Comparison of ENCODE assay signal across 24 cellular contexts in genomic region chr6:25227854-25228253, GRCh38. TPM values are rescaled to one million over a fixed set of nuclear protein-coding genes. Genes with fewer than 3 reads are reported as not detected.
DNase-seq lines count a peak whose midpoint lies in the region; ATAC-seq, FAIRE-seq and TF ChIP-seq lines count a peak whose summit lies in the region.
"Had no signal": no experiment of that assay in that cellular context is flagged by ENCODE, and none has a peak within 500 bp of the region (broad histone marks: within the 10 kb centered on the region; RNA-seq: fewer than 3 reads in every experiment).

No MANE protein-coding gene starts in this region.

- no peaks in the 10 kb centered on the region for H3K79me2 ChIP-seq in keratinocyte (ENCODE audit: control insufficient read depth, insufficient read depth, low read length)

- H3K4me3 Mint-ChIP-seq in activated CD4-positive, alpha-beta T cell treated with anti-CD3 and anti-CD28 coated beads, Interleukin-2, amount 10 ng/mL, durations not matched to agents 24 days and 14 days = no peak overlapping the region
- H3K4me3 Mint-ChIP-seq: B cell; CD4-positive, CD25-positive, alpha-beta regulatory T cell; CD8-positive, alpha-beta T cell had no signal

- H3K9ac ChIP-seq in keratinocyte (ENCODE audit: control insufficient read depth, extremely low read depth, insufficient read depth, low read length) = no peak overlapping the region
- H3K9ac ChIP-seq: BLaER1, GM23248 had no signal

- H3K27ac ChIP-seq in keratinocyte (ENCODE audit: control insufficient read depth, insufficient read depth, low read length) = no peak overlapping the region
- H3K27ac ChIP-seq: 22Rv1, BLaER1, C4-2B, GM23248 had no signal

- no peak for ATAC-seq in GM18861 (IDR thresholded peaks at IDR 0.05; ENCODE audit: unreplicated experiment)
- ATAC-seq: CD8-positive, alpha-beta T cell had no signal

- H3K4me1 ChIP-seq in keratinocyte (ENCODE audit: control insufficient read depth, extremely low read depth, insufficient read depth, low read length) = peaks cover 24% of the 10 kb centered on the region

- no peaks in the 10 kb centered on the region for H3K9me3 ChIP-seq in keratinocyte (ENCODE audit: control insufficient read depth, low read depth, low read length)
- H3K9me3 ChIP-seq: BLaER1, Caco-2 had no signal

- H3K9me3 Mint-ChIP-seq in activated CD4-positive, alpha-beta T cell treated with anti-CD3 and anti-CD28 coated beads, Interleukin-2, amount 10 ng/mL, durations not matched to agents 24 days and 14 days = no peaks in the 10 kb centered on the region
- H3K9me3 Mint-ChIP-seq: CD4-positive, CD25-positive, alpha-beta regulatory T cell; CD8-positive, alpha-beta T cell had no signal

- peak; percentile 10 for DNase-seq in activated CD4-positive, alpha-beta T cell treated with anti-CD3 and anti-CD28 coated beads, Interleukin-2, amount 10 ng/mL, durations not matched to agents 24 days and 14 days
- DNase-seq in activated CD4-positive, alpha-beta T cell treated with anti-CD3 and anti-CD28 coated beads for 48 hours = no peak
- peak; percentile 57 for DNase-seq in amniotic epithelial cell (ENCODE audit: low read depth)
- no peak for DNase-seq in keratinocyte (ENCODE audit: low read depth, low spot score)
- no peak for DNase-seq in dermis blood vessel endothelial cell
- no peak for DNase-seq in NCI-H2196 treated with DMSO at 0.1 percent for 48 hours (lab: John Stamatoyannopoulos, UW; ENCODE audit: unreplicated experiment)
- DNase-seq: Caco-2; CD4-positive, CD25-positive, alpha-beta regulatory T cell; CD8-positive, alpha-beta T cell; DMS153; DND-41; GM23248; H7; HCEC 1CT had no signal

- peak; percentile 26 for FAIRE-seq in keratinocyte (lab: Jason Lieb, UNC)
- FAIRE-seq: A204.1, G401.6, GM12892, GM19239, H1 had no signal

- H3K27me3 ChIP-seq in keratinocyte (ENCODE audit: control insufficient read depth, extremely low read depth, insufficient read depth, low read length) = no peaks in the 10 kb centered on the region
- H3K27me3 ChIP-seq: BLaER1 had no signal

- peaks cover 12% of the 10 kb centered on the region for H3K4me1 Mint-ChIP-seq in activated CD4-positive, alpha-beta T cell treated with anti-CD3 and anti-CD28 coated beads, Interleukin-2, amount 10 ng/mL, durations not matched to agents 24 days and 14 days

- dilution Hi-C loops in keratinocyte (cut with MboI; ENCODE audit: extremely low pct_ligation_motif_present, low sequenced_read_pairs) = no loop called here

- no peak overlapping the region for H2AFZ ChIP-seq in keratinocyte (ENCODE audit: control insufficient read depth, low read length)
- H2AFZ ChIP-seq: GM23248 had no signal

- no peak overlapping the region for H3K27ac Mint-ChIP-seq in activated CD4-positive, alpha-beta T cell treated with anti-CD3 and anti-CD28 coated beads, Interleukin-2, amount 10 ng/mL, durations not matched to agents 24 days and 14 days
- H3K27ac Mint-ChIP-seq: B cell; CD4-positive, CD25-positive, alpha-beta regulatory T cell; CD8-positive, alpha-beta T cell had no signal

- no peaks in the 10 kb centered on the region for H4K20me1 ChIP-seq in keratinocyte (ENCODE audit: control insufficient read depth, extremely low read depth, insufficient read depth, low read length)
- H4K20me1 ChIP-seq: BLaER1 had no signal

- no peaks in the 10 kb centered on the region for H3K36me3 ChIP-seq in keratinocyte (ENCODE audit: control insufficient read depth in 2 of 2, extremely low read depth in 1 of 2, insufficient read depth in 2 of 2, low read length in 2 of 2)
- H3K36me3 ChIP-seq: BLaER1 had no signal

- peaks cover 10% of the 10 kb centered on the region for H3K27me3 Mint-ChIP-seq in activated CD4-positive, alpha-beta T cell treated with anti-CD3 and anti-CD28 coated beads, Interleukin-2, amount 10 ng/mL, durations not matched to agents 24 days and 14 days
- H3K27me3 Mint-ChIP-seq: CD4-positive, CD25-positive, alpha-beta regulatory T cell had no signal

- H3K4me3 ChIP-seq in keratinocyte (ENCODE audit: control insufficient read depth in 2 of 3, extremely low read depth in 1 of 3, insufficient read depth in 2 of 3, low read depth in 1 of 3, low read length in 3 of 3) = no peak overlapping the region
- H3K4me3 ChIP-seq: BLaER1, GM23248 had no signal

- no peak for TF ChIP-seq CTCF in keratinocyte (optimal IDR thresholded peaks at IDR 0.05 in 1 of 3, IDR thresholded peaks at IDR 0.05 in 1 of 3, conservative IDR thresholded peaks at IDR 0.05 in 1 of 3; ENCODE audit: extremely low read depth in 1 of 3, insufficient read depth in 2 of 3, low read length in 3 of 3)

- no peaks in the 10 kb centered on the region for H3K9me1 ChIP-seq in keratinocyte (ENCODE audit: control insufficient read depth, extremely low read depth, insufficient read depth, low read length)

- intact Hi-C loops in activated CD4-positive, alpha-beta T cell treated with anti-CD3 and anti-CD28 coated beads, Interleukin-2, amount 10 ng/mL, durations not matched to agents 24 days and 14 days (cut with micrococcal nuclease) = no loop called here

- no peak overlapping the region for H3K4me2 ChIP-seq in keratinocyte (ENCODE audit: control insufficient read depth, extremely low read depth, insufficient read depth, low read depth, low read length)
- H3K4me2 ChIP-seq: BLaER1 had no signal

- H3K36me3 Mint-ChIP-seq in activated CD4-positive, alpha-beta T cell treated with anti-CD3 and anti-CD28 coated beads, Interleukin-2, amount 10 ng/mL, durations not matched to agents 24 days and 14 days (ENCODE audit: low read depth) = no peaks in the 10 kb centered on the region
- H3K36me3 Mint-ChIP-seq: CD4-positive, CD25-positive, alpha-beta regulatory T cell; CD8-positive, alpha-beta T cell had no signal

RNA-seq across cellular contexts. Expression of gene CARMIL1, which starts 51.3 kb away (rescaled TPM):
- 1.4 and 1.6 TPM in 2 replicates for total RNA-seq in activated CD4-positive, alpha-beta T cell treated with anti-CD3 and anti-CD28 coated beads, Interleukin-2, amount 10 ng/mL, durations not matched to agents 24 days and 14 days
- polyA plus RNA-seq in keratinocyte = 13.9 to 18.9 TPM (median 13.9 TPM) in 3 replicates
- polyA plus RNA-seq in keratinocyte (2011; ENCODE audit: low read depth) = 9.6 TPM
- 10.8 and 16.1 TPM in 2 replicates for polyA plus RNA-seq in keratinocyte (2011; cell fraction: cytosol; rRNA removed)
- 23.0 and 24.5 TPM in 2 replicates for polyA plus RNA-seq in keratinocyte (2011; cell fraction: nucleus; rRNA removed)
- 12.9 and 18.1 TPM in 2 replicates for polyA plus RNA-seq in keratinocyte (2012; ENCODE audit: low replicate concordance)
- polyA minus RNA-seq in keratinocyte = 9.4 to 28.2 TPM (median 16.1 TPM) in 3 replicates
- polyA minus RNA-seq in keratinocyte (2011; cell fraction: cytosol; rRNA and poly(A)+ RNA removed) = 12.3 TPM
- 20.3 and 40.6 TPM in 2 replicates for polyA minus RNA-seq in keratinocyte (2011; cell fraction: nucleus; rRNA and poly(A)+ RNA removed)
- 7.2 and 10.6 TPM in 2 replicates for total RNA-seq in dermis blood vessel endothelial cell

Comparison
In these comparisons a context has a peak if more than half of its experiments do, and no peak if none do; other contexts are left out.
1. DNase-seq: peak in activated CD4-positive, alpha-beta T cell treated with anti-CD3 and anti-CD28 coated beads, Interleukin-2, amount 10 ng/mL, durations not matched to agents 24 days and 14 days (single experiment) and amniotic epithelial cell (single experiment); none in activated CD4-positive, alpha-beta T cell treated with anti-CD3 and anti-CD28 coated beads for 48 hours (single experiment), keratinocyte (single experiment), dermis blood vessel endothelial cell (single experiment) and NCI-H2196 treated with DMSO at 0.1 percent for 48 hours (single experiment).